ENCODE assay signal across 21 cellular contexts in genomic region chr3:48303021-48303420, GRCh38. TPM values are rescaled to one million over a fixed set of nuclear protein-coding genes. Genes with fewer than 3 reads are reported as not detected.
DNase-seq lines count a peak whose midpoint lies in the region; ATAC-seq and TF ChIP-seq lines count a peak whose summit lies in the region.
"Had no signal": no experiment of that assay in that cellular context is flagged by ENCODE, and none has a peak within 500 bp of the region (broad histone marks: within the 10 kb centered on the region; RNA-seq: fewer than 3 reads in every experiment).

No MANE protein-coding gene starts in this region.

- POLR2A ChIA-PET in WTC11 (lab: Charles Lee), result no interaction called here

- intact Hi-C loops in posterior cingulate gyrus (cut with DNase I), result no loop called here

- no peak for DNase-seq in activated T-cell treated with anti-CD3 and anti-CD28 coated beads, Interleukin-2, amount 50 U/mL, for 4 hours
- no peak for DNase-seq in activated T-cell treated with anti-CD3 and anti-CD28 coated beads, Interleukin-2, amount 50 U/mL, for 48 hours
- DNase-seq in WTC11 (ENCODE audit: low spot score), result no peak
- no peak for DNase-seq in endothelial cell (ENCODE audit: low spot score)
- DNase-seq in posterior cingulate gyrus, result no peak
- no peak for DNase-seq in central memory CD4-positive, alpha-beta T cell
- DNase-seq in Ammon's horn (ENCODE audit: low spot score), result no peak
- DNase-seq: ACHN; body of pancreas; CD8-positive, alpha-beta T cell; erythroblast; gastrocnemius medialis; H7; kidney glomerular epithelial cell; mesendoderm; NCI-H1694; NCI-H2227 treated with DMSO at 0.1 percent for 48 hours; SK-N-SH; tibial artery had no signal

- no peak for ATAC-seq in activated T-cell treated with anti-CD3 and anti-CD28 coated beads, Interleukin-2, amount 50 U/mL, for 4 hours
- ATAC-seq in WTC11, result no peak
- no peak for ATAC-seq in stimulated activated memory B cell treated with anti-CD40 and anti-IgM and Interleukin-4, amounts not matched to agents 10 μg/mL and 1 μg/mL and 100 μg/mL, for 72 hours
- ATAC-seq: body of pancreas; CD8-positive, alpha-beta T cell; gastrocnemius medialis had no signal

- H3K4me1 Mint-ChIP-seq in activated T-cell treated with anti-CD3 and anti-CD28 coated beads, Interleukin-2, amount 50 U/mL, for 4 hours (ENCODE audit: low read depth), result peaks cover 31% of the 10 kb centered on the region
- H3K4me1 Mint-ChIP-seq in WTC11 (peaks cover 19% of the 10 kb centered on the region), endothelial cell (ENCODE audit: unreplicated experiment) (peaks cover 19% of the 10 kb centered on the region)
- peaks cover 37% of the 10 kb centered on the region for H3K4me1 Mint-ChIP-seq in stimulated activated memory B cell treated with anti-CD40 and anti-IgM and Interleukin-4, amounts not matched to agents 10 μg/mL and 1 μg/mL and 100 μg/mL, for 72 hours

- TF ChIP-seq CTCF in WTC11 (IDR thresholded peaks at IDR 0.05) (no peak), endothelial cell (IDR thresholded peaks at IDR 0.05; ENCODE audit: unreplicated experiment) (no peak)

- peaks cover 3% of the 10 kb centered on the region for H3K27me3 Mint-ChIP-seq in activated T-cell treated with anti-CD3 and anti-CD28 coated beads, Interleukin-2, amount 50 U/mL, for 4 hours (ENCODE audit: low read depth)
- peaks cover 39% of the 10 kb centered on the region for H3K27me3 Mint-ChIP-seq in WTC11 (ENCODE audit: low read depth)
- H3K27me3 Mint-ChIP-seq in endothelial cell (ENCODE audit: unreplicated experiment), result peaks cover 6% of the 10 kb centered on the region
- H3K27me3 Mint-ChIP-seq in stimulated activated memory B cell treated with anti-CD40 and anti-IgM and Interleukin-4, amounts not matched to agents 10 μg/mL and 1 μg/mL and 100 μg/mL, for 72 hours, result no peaks in the 10 kb centered on the region

- H3K36me3 Mint-ChIP-seq in activated T-cell treated with anti-CD3 and anti-CD28 coated beads, Interleukin-2, amount 50 U/mL, for 4 hours (ENCODE audit: insufficient read depth), result peaks cover 8% of the 10 kb centered on the region
- 0 out of 2 replicates have a peak, but pooled peaks cover 4% of the 10 kb centered on the region for H3K36me3 Mint-ChIP-seq in WTC11
- H3K36me3 Mint-ChIP-seq in endothelial cell (ENCODE audit: low read depth, unreplicated experiment), result peaks cover 9% of the 10 kb centered on the region
- no peaks in the 10 kb centered on the region for H3K36me3 Mint-ChIP-seq in stimulated activated memory B cell treated with anti-CD40 and anti-IgM and Interleukin-4, amounts not matched to agents 10 μg/mL and 1 μg/mL and 100 μg/mL, for 72 hours

- CTCF ChIA-PET in WTC11 (lab: Charles Lee), result no interaction called here

- H3K9me3 Mint-ChIP-seq in activated T-cell treated with anti-CD3 and anti-CD28 coated beads, Interleukin-2, amount 50 U/mL, for 4 hours, result peaks cover 4% of the 10 kb centered on the region
- H3K9me3 Mint-ChIP-seq in WTC11 (no peaks in the 10 kb centered on the region), endothelial cell (ENCODE audit: unreplicated experiment) (no peaks in the 10 kb centered on the region)
- H3K9me3 Mint-ChIP-seq in stimulated activated memory B cell treated with anti-CD40 and anti-IgM and Interleukin-4, amounts not matched to agents 10 μg/mL and 1 μg/mL and 100 μg/mL, for 72 hours, result peaks cover 5% of the 10 kb centered on the region

- no peak overlapping the region for H3K27ac Mint-ChIP-seq in WTC11
- no peak overlapping the region for H3K27ac Mint-ChIP-seq in endothelial cell (ENCODE audit: unreplicated experiment)
- H3K27ac Mint-ChIP-seq in stimulated activated memory B cell treated with anti-CD40 and anti-IgM and Interleukin-4, amounts not matched to agents 10 μg/mL and 1 μg/mL and 100 μg/mL, for 72 hours, result peak overlapping the region; percentile 98

- H3K4me3 Mint-ChIP-seq in activated T-cell treated with anti-CD3 and anti-CD28 coated beads, Interleukin-2, amount 50 U/mL, for 4 hours, result peak overlapping the region; percentile 96
- H3K4me3 Mint-ChIP-seq in WTC11, result peak overlapping the region; percentile 85
- H3K4me3 Mint-ChIP-seq in endothelial cell (ENCODE audit: unreplicated experiment), result peak overlapping the region; percentile 98
- H3K4me3 Mint-ChIP-seq in stimulated activated memory B cell treated with anti-CD40 and anti-IgM and Interleukin-4, amounts not matched to agents 10 μg/mL and 1 μg/mL and 100 μg/mL, for 72 hours, result no peak overlapping the region

TF ChIP-seq in WTC11, 78 proteins besides CTCF, POLR2A, EP300 and RAD21 (continues in another document):
- no peak for TF ChIP-seq EMX1 (CRISPR knock-in tag; IDR thresholded peaks at IDR 0.05)
- TF ChIP-seq ARID4B (CRISPR knock-in tag; IDR thresholded peaks at IDR 0.05; ENCODE audit: borderline replicate concordance), result no peak
- TF ChIP-seq, protein P1, sequence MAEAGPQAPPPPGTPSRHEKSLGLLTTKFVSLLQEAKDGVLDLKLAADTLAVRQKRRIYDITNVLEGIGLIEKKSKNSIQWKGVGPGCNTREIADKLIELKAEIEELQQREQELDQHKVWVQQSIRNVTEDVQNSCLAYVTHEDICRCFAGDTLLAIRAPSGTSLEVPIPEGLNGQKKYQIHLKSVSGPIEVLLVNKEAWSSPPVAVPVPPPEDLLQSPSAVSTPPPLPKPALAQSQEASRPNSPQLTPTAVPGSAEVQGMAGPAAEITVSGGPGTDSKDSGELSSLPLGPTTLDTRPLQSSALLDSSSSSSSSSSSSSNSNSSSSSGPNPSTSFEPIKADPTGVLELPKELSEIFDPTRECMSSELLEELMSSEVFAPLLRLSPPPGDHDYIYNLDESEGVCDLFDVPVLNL (CRISPR knock-in tag; IDR thresholded peaks at IDR 0.05; ENCODE audit: borderline replicate concordance, low read depth), result no peak
- TF ChIP-seq, protein P2, sequence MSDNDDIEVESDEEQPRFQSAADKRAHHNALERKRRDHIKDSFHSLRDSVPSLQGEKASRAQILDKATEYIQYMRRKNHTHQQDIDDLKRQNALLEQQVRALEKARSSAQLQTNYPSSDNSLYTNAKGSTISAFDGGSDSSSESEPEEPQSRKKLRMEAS (CRISPR knock-in tag; IDR thresholded peaks at IDR 0.05), result no peak
- TF ChIP-seq ATF2 (CRISPR knock-in tag; IDR thresholded peaks at IDR 0.05; ENCODE audit: borderline replicate concordance, low read depth), result no peak
- TF ChIP-seq, protein P3, sequence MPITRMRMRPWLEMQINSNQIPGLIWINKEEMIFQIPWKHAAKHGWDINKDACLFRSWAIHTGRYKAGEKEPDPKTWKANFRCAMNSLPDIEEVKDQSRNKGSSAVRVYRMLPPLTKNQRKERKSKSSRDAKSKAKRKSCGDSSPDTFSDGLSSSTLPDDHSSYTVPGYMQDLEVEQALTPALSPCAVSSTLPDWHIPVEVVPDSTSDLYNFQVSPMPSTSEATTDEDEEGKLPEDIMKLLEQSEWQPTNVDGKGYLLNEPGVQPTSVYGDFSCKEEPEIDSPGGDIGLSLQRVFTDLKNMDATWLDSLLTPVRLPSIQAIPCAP (CRISPR knock-in tag; IDR thresholded peaks at IDR 0.05), result no peak
- TF ChIP-seq RELA (CRISPR knock-in tag; IDR thresholded peaks at IDR 0.05; ENCODE audit: borderline replicate concordance), result no peak
- TF ChIP-seq FOXK1 (CRISPR knock-in tag; IDR thresholded peaks at IDR 0.05), result no peak
- no peak for TF ChIP-seq SP1 (CRISPR knock-in tag; conservative IDR thresholded peaks at IDR 0.05)

RNA-seq across cellular contexts. Expression of gene NME6, which starts 1.9 kb away (rescaled TPM):
- total RNA-seq in activated T-cell treated with anti-CD3 and anti-CD28 coated beads, Interleukin-2, amount 50 U/mL, for 4 hours, result 10 to 100 TPM; 35.4 to 44.1 (median 37.9) TPM
- total RNA-seq in WTC11 (2021) (9.9 to 13.4 TPM (median 11.0 TPM) in 3 replicates), endothelial cell (ENCODE audit: unreplicated experiment) (31.0 TPM)

RNA-seq across cellular contexts. Expression of gene SPINK8, which starts 30.4 kb away (rescaled TPM):
- not detected for total RNA-seq in activated T-cell treated with anti-CD3 and anti-CD28 coated beads, Interleukin-2, amount 50 U/mL, for 4 hours
- not detected in 3 replicates for total RNA-seq in WTC11 (2021)
- not detected for total RNA-seq in endothelial cell (ENCODE audit: unreplicated experiment)
- total RNA-seq: body of pancreas; CD8-positive, alpha-beta T cell; gastrocnemius medialis; H7; M059J had no signal
